Comparison of ENCODE assay signal across 9 cellular contexts in the genomic region with DNA sequence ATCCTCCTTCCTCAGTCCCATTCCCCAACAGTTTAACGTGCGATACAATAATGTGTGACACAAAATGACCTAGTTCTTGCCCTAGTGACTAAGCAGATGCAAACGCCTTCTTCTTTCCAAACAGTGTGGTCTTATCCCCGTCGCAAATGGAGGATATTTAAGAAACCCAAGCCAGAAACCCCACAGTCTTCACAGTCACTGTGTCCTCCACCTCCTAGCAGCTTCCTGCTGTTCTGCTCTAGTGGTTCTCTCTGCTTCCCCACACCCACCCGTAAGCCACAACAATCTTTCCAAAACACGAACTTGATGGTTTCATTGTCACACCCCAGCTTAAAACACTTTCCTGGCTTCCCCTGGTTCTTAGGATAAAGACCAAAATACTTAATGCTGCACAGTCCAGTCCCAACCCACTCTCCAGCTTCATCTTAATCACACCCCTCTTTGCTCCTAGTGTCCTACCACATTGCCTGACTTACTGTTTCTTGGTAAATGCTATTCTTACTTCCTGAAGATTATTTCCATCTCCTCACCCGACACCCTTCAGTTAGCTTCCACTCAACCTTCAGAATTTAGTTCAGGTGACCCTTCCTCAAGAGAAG.
A peak's percentile ranks its signal among the peaks of the same experiment; 100 is the strongest.
DNase-seq lines count a peak whose midpoint lies in the region; ATAC-seq lines count a peak whose summit lies in the region.
"Had no signal": no experiment of that assay in that cellular context is flagged by ENCODE, and none has a peak within 500 bp of the region (broad histone marks: within the 10 kb centered on the region; RNA-seq: fewer than 3 reads in every experiment).

No MANE protein-coding gene starts in this region.

- H3K4me3 Mint-ChIP-seq in activated naive CD8-positive, alpha-beta T cell, result peak overlapping the region; percentile 62

- no peaks in the 10 kb centered on the region for H3K27me3 Mint-ChIP-seq in activated naive CD8-positive, alpha-beta T cell

- DNase-seq in stimulated activated CD4-positive, alpha-beta T cell treated with anti-CD3 and anti-CD28 coated beads, Interleukin-15, amount 100 ng/mL, for 24 hours, result peak; percentile 47
- DNase-seq in stimulated activated CD4-positive, alpha-beta T cell treated with anti-CD3 and anti-CD28 coated beads, Interleukin-12 subunit alpha, Interleukin-12 subunit beta, amount 100 ng/mL, for 4 hours, result no peak
- DNase-seq in DMS 273 (lab: John Stamatoyannopoulos, UW; ENCODE audit: unreplicated experiment), result no peak
- no peak for DNase-seq in NCI-H2196 (lab: John Stamatoyannopoulos, UW; ENCODE audit: unreplicated experiment)
- no peak for DNase-seq in NCI-H524 treated with DMSO at 0.1 percent for 48 hours (lab: John Stamatoyannopoulos, UW)
- DNase-seq: NCI-H82 had no signal

- H3K9me3 Mint-ChIP-seq in activated naive CD8-positive, alpha-beta T cell (ENCODE audit: low read depth), result no peaks in the 10 kb centered on the region

- ATAC-seq in HG03442 (IDR thresholded peaks at IDR 0.05; ENCODE audit: unreplicated experiment) (peak; percentile 80), GM21786 (IDR thresholded peaks at IDR 0.05; ENCODE audit: unreplicated experiment) (no peak)

- peaks cover 57% of the 10 kb centered on the region for H3K4me1 Mint-ChIP-seq in activated naive CD8-positive, alpha-beta T cell (ENCODE audit: low read depth)

- H3K27ac Mint-ChIP-seq in activated naive CD8-positive, alpha-beta T cell, result peak overlapping the region; percentile 81

- H3K36me3 Mint-ChIP-seq in activated naive CD8-positive, alpha-beta T cell, result peaks cover 17% of the 10 kb centered on the region
